Comparison of ENCODE assay signal across 26 cellular contexts in genomic region chr3:13583251-13584180, GRCh38. TPM values are rescaled to one million over a fixed set of nuclear protein-coding genes. Genes with fewer than 3 reads are reported as not detected.
DNase-seq lines count a peak whose midpoint lies in the region; ATAC-seq and TF ChIP-seq lines count a peak whose summit lies in the region.
"Had no signal": no experiment of that assay in that cellular context is flagged by ENCODE, and none has a peak within 500 bp of the region (broad histone marks: within the 10 kb centered on the region; RNA-seq: fewer than 3 reads in every experiment).

No MANE protein-coding gene starts in this region.

- H3K36me3 ChIP-seq in right atrium auricular region (no peaks in the 10 kb centered on the region), osteoblast (ENCODE audit: insufficient read depth, low read length) (no peaks in the 10 kb centered on the region), HAP-1 (replicated peaks) (no peaks in the 10 kb centered on the region)
- H3K36me3 ChIP-seq: BE2C, MG63 had no signal

- CTCF ChIA-PET in WTC11 (lab: Charles Lee) = interaction anchor here (1.1 to 1.6 kb wide), 3 partner anchors 33 to 87 kb away, joined by 3 to 8 read pairs (median 4); no protein-coding TSS in a partner anchor

- H3K9me3 ChIP-seq in right atrium auricular region = no peaks in the 10 kb centered on the region
- H3K9me3 ChIP-seq in osteoblast (ENCODE audit: low read depth, low read length) = no peaks in the 10 kb centered on the region
- no peaks in the 10 kb centered on the region for H3K9me3 ChIP-seq in HAP-1
- H3K9me3 ChIP-seq: BE2C, MG63 had no signal

- POLR2A ChIA-PET in WTC11 (lab: Charles Lee) = no interaction called here

- no peaks in the 10 kb centered on the region for H3K79me2 ChIP-seq in osteoblast (ENCODE audit: insufficient read depth, low read length)

- no peak overlapping the region for H3K4me3 Mint-ChIP-seq in WTC11

- H3K27ac ChIP-seq in right atrium auricular region (no peak overlapping the region), osteoblast (ENCODE audit: low read depth, low read length) (no peak overlapping the region)
- H3K27ac ChIP-seq: PC-9 had no signal

- intact Hi-C loops in Right ventricle myocardium superior (cut with DNase I) = no loop called here

- TF ChIP-seq CTCF in right atrium auricular region (IDR thresholded peaks at IDR 0.05) = no peak
- no peak for TF ChIP-seq CTCF in WTC11 (IDR thresholded peaks at IDR 0.05)
- TF ChIP-seq CTCF in osteoblast (IDR thresholded peaks at IDR 0.05; ENCODE audit: extremely low read depth, low read depth, low read length) = no peak

- no peaks in the 10 kb centered on the region for H3K27me3 Mint-ChIP-seq in WTC11 (ENCODE audit: low read depth)

- H3K4me1 Mint-ChIP-seq in WTC11 = peaks cover 17% of the 10 kb centered on the region

- H3K27ac Mint-ChIP-seq in WTC11 = no peak overlapping the region

- no peak overlapping the region for H2AFZ ChIP-seq in osteoblast (ENCODE audit: low read length)
- H2AFZ ChIP-seq: PC-9 had no signal

- H3K27me3 ChIP-seq in right atrium auricular region (no peaks in the 10 kb centered on the region), osteoblast (ENCODE audit: insufficient read depth, low read length) (no peaks in the 10 kb centered on the region), HAP-1 (ENCODE audit: low read depth) (peaks cover 8% of the 10 kb centered on the region; the same call in 1 of the 2 replicates)
- H3K27me3 ChIP-seq: BE2C, MG63 had no signal

- in situ Hi-C loops in HAP-1 (cut with MboI; ENCODE audit: low sequenced_read_pairs) = no loop called here

- no peak for ATAC-seq in Right ventricle myocardium superior (ENCODE audit: poor library complexity)
- no peak for ATAC-seq in WTC11

- H3K4me1 ChIP-seq in right atrium auricular region (peaks cover 0 to 9% of the 10 kb centered on the region in 2 donors), osteoblast (ENCODE audit: insufficient read depth, low read length) (peaks cover 3% of the 10 kb centered on the region), HAP-1 (peaks cover 2% of the 10 kb centered on the region; the same call in 1 of the 2 replicates)
- H3K4me1 ChIP-seq: BE2C had no signal

- no peak overlapping the region for H3K4me3 ChIP-seq in right atrium auricular region
- H3K4me3 ChIP-seq in osteoblast (ENCODE audit: insufficient read depth, low read length) = no peak overlapping the region
- H3K4me3 ChIP-seq in HAP-1 = no peak overlapping the region
- H3K4me3 ChIP-seq: MG63, PC-9 had no signal

- no peaks in the 10 kb centered on the region for H3K9me3 Mint-ChIP-seq in WTC11

- no peaks in the 10 kb centered on the region for H3K36me3 Mint-ChIP-seq in WTC11

- H4K20me1 ChIP-seq in osteoblast (ENCODE audit: insufficient read depth, low read length) = no peaks in the 10 kb centered on the region

- H3K4me2 ChIP-seq in osteoblast (ENCODE audit: insufficient read depth, low read length) = no peak overlapping the region
- H3K4me2 ChIP-seq: PC-9 had no signal

- DNase-seq in Right ventricle myocardium superior (peak; percentile 16), right atrium auricular region (ENCODE audit: low spot score) (no peak), WTC11 (ENCODE audit: low spot score) (peak; percentile 10), osteoblast (ENCODE audit: insufficient read length, low spot score, missing footprints) (peak; percentile 66), HAP-1 (ENCODE audit: low spot score in 2 of 2) (no peak), MV-4-11 (lab: John Stamatoyannopoulos, UW) (no peak), HCEC 1CT (no peak)
- DNase-seq: 8988T; ACHN; BE2C; Calu3; DMS79 treated with DMSO at 0.1 percent for 48 hours; GF-D8; KBM-7; MG63; NCI-H1048; NCI-H1417; NCI-H1694; NCI-H2029 treated with DMSO at 0.1 percent for 48 hours; NCI-H446 treated with DMSO at 0.1 percent for 48 hours; NCI-H526; NCI-H82; NK-92 treated with Interleukin-12 subunit alpha and Interleukin-12 subunit beta, amount 100 ng/mL, for 24 hours; PC-9; SHP77 treated with DMSO at 0.1 percent for 48 hours had no signal

TF ChIP-seq in WTC11, 78 proteins besides CTCF, POLR2A, EP300 and RAD21:
- TF ChIP-seq USF2 (CRISPR knock-in tag; IDR thresholded peaks at IDR 0.05) = no peak
- TF ChIP-seq ZBTB21 (CRISPR knock-in tag; IDR thresholded peaks at IDR 0.05; ENCODE audit: borderline replicate concordance) = no peak
- TF ChIP-seq ZNF317 (CRISPR knock-in tag; IDR thresholded peaks at IDR 0.05; ENCODE audit: borderline replicate concordance, low read depth) = no peak
- TF ChIP-seq ZNF263 (CRISPR knock-in tag; IDR thresholded peaks at IDR 0.05; ENCODE audit: low read depth) = no peak
- TF ChIP-seq MYBL2 (CRISPR knock-in tag; IDR thresholded peaks at IDR 0.05) = no peak
- TF ChIP-seq TEAD1 (CRISPR knock-in tag; IDR thresholded peaks at IDR 0.05) = no peak
- TF ChIP-seq, protein P1, sequence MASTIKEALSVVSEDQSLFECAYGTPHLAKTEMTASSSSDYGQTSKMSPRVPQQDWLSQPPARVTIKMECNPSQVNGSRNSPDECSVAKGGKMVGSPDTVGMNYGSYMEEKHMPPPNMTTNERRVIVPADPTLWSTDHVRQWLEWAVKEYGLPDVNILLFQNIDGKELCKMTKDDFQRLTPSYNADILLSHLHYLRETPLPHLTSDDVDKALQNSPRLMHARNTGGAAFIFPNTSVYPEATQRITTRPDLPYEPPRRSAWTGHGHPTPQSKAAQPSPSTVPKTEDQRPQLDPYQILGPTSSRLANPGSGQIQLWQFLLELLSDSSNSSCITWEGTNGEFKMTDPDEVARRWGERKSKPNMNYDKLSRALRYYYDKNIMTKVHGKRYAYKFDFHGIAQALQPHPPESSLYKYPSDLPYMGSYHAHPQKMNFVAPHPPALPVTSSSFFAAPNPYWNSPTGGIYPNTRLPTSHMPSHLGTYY (CRISPR knock-in tag; IDR thresholded peaks at IDR 0.05) = no peak
- no peak for TF ChIP-seq ZNF423 (CRISPR knock-in tag; IDR thresholded peaks at IDR 0.05)
- TF ChIP-seq, protein P2, sequence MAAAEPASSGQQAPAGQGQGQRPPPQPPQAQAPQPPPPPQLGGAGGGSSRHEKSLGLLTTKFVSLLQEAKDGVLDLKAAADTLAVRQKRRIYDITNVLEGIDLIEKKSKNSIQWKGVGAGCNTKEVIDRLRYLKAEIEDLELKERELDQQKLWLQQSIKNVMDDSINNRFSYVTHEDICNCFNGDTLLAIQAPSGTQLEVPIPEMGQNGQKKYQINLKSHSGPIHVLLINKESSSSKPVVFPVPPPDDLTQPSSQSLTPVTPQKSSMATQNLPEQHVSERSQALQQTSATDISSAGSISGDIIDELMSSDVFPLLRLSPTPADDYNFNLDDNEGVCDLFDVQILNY (CRISPR knock-in tag; IDR thresholded peaks at IDR 0.05) = no peak
- no peak for TF ChIP-seq IRF2 (CRISPR knock-in tag; IDR thresholded peaks at IDR 0.05; ENCODE audit: borderline replicate concordance, low read depth)
- no peak for TF ChIP-seq NR1H2 (CRISPR knock-in tag; IDR thresholded peaks at IDR 0.05)
- no peak for TF ChIP-seq SOX15 (CRISPR knock-in tag; IDR thresholded peaks at IDR 0.05)
- TF ChIP-seq, protein P3, sequence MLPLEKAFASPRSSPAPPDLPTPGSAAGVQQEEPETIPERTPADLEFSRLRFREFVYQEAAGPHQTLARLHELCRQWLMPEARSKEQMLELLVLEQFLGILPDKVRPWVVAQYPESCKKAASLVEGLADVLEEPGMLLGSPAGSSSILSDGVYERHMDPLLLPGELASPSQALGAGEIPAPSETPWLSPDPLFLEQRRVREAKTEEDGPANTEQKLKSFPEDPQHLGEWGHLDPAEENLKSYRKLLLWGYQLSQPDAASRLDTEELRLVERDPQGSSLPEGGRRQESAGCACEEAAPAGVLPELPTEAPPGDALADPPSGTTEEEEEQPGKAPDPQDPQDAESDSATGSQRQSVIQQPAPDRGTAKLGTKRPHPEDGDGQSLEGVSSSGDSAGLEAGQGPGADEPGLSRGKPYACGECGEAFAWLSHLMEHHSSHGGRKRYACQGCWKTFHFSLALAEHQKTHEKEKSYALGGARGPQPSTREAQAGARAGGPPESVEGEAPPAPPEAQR (CRISPR knock-in tag; IDR thresholded peaks at IDR 0.05) = no peak
- no peak for TF ChIP-seq ZNF138 (CRISPR knock-in tag; conservative IDR thresholded peaks at IDR 0.05)
- TF ChIP-seq ZNF121 (CRISPR knock-in tag; IDR thresholded peaks at IDR 0.05) = no peak
- TF ChIP-seq, protein P4, sequence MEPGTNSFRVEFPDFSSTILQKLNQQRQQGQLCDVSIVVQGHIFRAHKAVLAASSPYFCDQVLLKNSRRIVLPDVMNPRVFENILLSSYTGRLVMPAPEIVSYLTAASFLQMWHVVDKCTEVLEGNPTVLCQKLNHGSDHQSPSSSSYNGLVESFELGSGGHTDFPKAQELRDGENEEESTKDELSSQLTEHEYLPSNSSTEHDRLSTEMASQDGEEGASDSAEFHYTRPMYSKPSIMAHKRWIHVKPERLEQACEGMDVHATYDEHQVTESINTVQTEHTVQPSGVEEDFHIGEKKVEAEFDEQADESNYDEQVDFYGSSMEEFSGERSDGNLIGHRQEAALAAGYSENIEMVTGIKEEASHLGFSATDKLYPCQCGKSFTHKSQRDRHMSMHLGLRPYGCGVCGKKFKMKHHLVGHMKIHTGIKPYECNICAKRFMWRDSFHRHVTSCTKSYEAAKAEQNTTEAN (CRISPR knock-in tag; IDR thresholded peaks at IDR 0.05) = no peak

RNA-seq across cellular contexts. Expression of gene FBLN2, which starts 34.6 kb away (rescaled TPM):
- total RNA-seq in Right ventricle myocardium superior (69.7 TPM), right atrium auricular region (100 to 1,000 TPM; 122 to 185 TPM), WTC11 (2021) (20.7 to 35.2 TPM (median 31.3 TPM) in 3 replicates), osteoblast (46.0 and 54.6 TPM in 2 replicates)
- total RNA-seq: Calu3, H4 had no signal

Comparison
In these comparisons a context has a peak if more than half of its experiments do, and no peak if none do; other contexts are left out.
1. DNase-seq: peak in Right ventricle myocardium superior (single experiment), WTC11 (single experiment) and osteoblast (single experiment); none in right atrium auricular region (single experiment), HAP-1 (0 of 2), MV-4-11 (single experiment) and HCEC 1CT (single experiment).